Comparison of ENCODE assay signal across 1 cellular context in genomic region chr12:103957865-103958388, GRCh38.
TF ChIP-seq lines count a peak whose summit lies in the region.

No MANE protein-coding gene starts in this region.

TF ChIP-seq in GM23338, 12 proteins besides CTCF, POLR2A, EP300 and RAD21 (continued from another document):
- TF ChIP-seq ZNF462 (CRISPR knock-in tag; IDR thresholded peaks at IDR 0.05) (no peak), CREB1 (CRISPR knock-in tag; IDR thresholded peaks at IDR 0.05; ENCODE audit: low read depth) (no peak), ZNF331 (CRISPR knock-in tag; IDR thresholded peaks at IDR 0.05; ENCODE audit: low read depth) (no peak), NANOG (IDR thresholded peaks at IDR 0.05; ENCODE audit: borderline replicate concordance) (no peak)
- TF ChIP-seq, protein P1, sequence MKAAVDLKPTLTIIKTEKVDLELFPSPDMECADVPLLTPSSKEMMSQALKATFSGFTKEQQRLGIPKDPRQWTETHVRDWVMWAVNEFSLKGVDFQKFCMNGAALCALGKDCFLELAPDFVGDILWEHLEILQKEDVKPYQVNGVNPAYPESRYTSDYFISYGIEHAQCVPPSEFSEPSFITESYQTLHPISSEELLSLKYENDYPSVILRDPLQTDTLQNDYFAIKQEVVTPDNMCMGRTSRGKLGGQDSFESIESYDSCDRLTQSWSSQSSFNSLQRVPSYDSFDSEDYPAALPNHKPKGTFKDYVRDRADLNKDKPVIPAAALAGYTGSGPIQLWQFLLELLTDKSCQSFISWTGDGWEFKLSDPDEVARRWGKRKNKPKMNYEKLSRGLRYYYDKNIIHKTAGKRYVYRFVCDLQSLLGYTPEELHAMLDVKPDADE (IDR thresholded peaks at IDR 0.05), result no peak
